In the genomic region with DNA sequence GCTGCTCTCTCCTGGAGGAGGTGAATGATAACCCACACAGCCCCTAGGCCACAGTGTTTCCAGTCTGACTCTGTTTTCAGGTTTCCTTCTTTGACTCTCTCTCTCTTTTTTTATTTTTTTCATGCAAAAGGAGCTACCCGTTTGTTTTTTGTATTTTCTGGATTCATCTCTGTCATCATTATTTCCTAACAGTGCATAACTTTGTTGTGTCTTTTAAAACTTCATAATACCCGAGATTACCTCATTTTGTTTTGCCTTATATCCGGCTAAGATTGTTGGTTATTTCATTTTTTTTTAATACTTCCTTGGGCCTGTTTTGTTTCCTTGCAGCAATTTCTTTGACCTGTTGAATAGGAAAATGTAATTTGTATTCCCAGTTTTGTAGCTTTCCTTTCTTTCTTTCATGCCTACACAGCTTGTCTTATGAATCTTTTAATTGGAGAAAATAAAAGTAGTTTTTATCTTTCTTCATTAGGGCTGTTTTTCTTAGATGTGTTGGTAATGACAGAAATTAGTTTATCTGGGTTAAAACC, we compare ENCODE assay signal across 1 cellular context.
TF ChIP-seq lines count a peak whose summit lies in the region.

No MANE protein-coding gene starts in this region.

TF ChIP-seq in HCT116, 20 proteins besides CTCF, POLR2A, EP300 and RAD21:
- TF ChIP-seq, protein P1, sequence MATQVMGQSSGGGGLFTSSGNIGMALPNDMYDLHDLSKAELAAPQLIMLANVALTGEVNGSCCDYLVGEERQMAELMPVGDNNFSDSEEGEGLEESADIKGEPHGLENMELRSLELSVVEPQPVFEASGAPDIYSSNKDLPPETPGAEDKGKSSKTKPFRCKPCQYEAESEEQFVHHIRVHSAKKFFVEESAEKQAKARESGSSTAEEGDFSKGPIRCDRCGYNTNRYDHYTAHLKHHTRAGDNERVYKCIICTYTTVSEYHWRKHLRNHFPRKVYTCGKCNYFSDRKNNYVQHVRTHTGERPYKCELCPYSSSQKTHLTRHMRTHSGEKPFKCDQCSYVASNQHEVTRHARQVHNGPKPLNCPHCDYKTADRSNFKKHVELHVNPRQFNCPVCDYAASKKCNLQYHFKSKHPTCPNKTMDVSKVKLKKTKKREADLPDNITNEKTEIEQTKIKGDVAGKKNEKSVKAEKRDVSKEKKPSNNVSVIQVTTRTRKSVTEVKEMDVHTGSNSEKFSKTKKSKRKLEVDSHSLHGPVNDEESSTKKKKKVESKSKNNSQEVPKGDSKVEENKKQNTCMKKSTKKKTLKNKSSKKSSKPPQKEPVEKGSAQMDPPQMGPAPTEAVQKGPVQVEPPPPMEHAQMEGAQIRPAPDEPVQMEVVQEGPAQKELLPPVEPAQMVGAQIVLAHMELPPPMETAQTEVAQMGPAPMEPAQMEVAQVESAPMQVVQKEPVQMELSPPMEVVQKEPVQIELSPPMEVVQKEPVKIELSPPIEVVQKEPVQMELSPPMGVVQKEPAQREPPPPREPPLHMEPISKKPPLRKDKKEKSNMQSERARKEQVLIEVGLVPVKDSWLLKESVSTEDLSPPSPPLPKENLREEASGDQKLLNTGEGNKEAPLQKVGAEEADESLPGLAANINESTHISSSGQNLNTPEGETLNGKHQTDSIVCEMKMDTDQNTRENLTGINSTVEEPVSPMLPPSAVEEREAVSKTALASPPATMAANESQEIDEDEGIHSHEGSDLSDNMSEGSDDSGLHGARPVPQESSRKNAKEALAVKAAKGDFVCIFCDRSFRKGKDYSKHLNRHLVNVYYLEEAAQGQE (IDR thresholded peaks at IDR 0.05; ENCODE audit: low read depth) = no peak
- no peak for TF ChIP-seq CEBPB (IDR thresholded peaks at IDR 0.05; ENCODE audit: low read depth)
- no peak for TF ChIP-seq CBX3 (IDR thresholded peaks at IDR 0.05; ENCODE audit: low read depth)
- TF ChIP-seq TCF7L2 (IDR thresholded peaks at IDR 0.05; ENCODE audit: borderline replicate concordance, extremely low read depth, insufficient read depth, insufficient read length) = no peak
- TF ChIP-seq SP1 (IDR thresholded peaks at IDR 0.05; ENCODE audit: low read depth) = no peak
- no peak for TF ChIP-seq ZFX (IDR thresholded peaks at IDR 0.05)
- no peak for TF ChIP-seq YY1 (IDR thresholded peaks at IDR 0.05; ENCODE audit: extremely low read depth, insufficient replicate concordance, low read depth, low read length)
- TF ChIP-seq, protein P2, sequence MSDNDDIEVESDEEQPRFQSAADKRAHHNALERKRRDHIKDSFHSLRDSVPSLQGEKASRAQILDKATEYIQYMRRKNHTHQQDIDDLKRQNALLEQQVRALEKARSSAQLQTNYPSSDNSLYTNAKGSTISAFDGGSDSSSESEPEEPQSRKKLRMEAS (IDR thresholded peaks at IDR 0.05) = no peak
- TF ChIP-seq POLR2AphosphoS5 (IDR thresholded peaks at IDR 0.05; ENCODE audit: low read depth, low read length) = no peak
- TF ChIP-seq EZH2 (IDR thresholded peaks at IDR 0.05) = no peak
